In genomic region chr2:15860760-15861159, GRCh38 we compare ENCODE assay signal across 20 cellular contexts.
DNase-seq lines count a peak whose midpoint lies in the region; ATAC-seq and TF ChIP-seq lines count a peak whose summit lies in the region.
"Had no signal": no experiment of that assay in that cellular context is flagged by ENCODE, and none has a peak within 500 bp of the region (broad histone marks: within the 10 kb centered on the region; RNA-seq: fewer than 3 reads in every experiment).

No MANE protein-coding gene starts in this region.

- no peaks in the 10 kb centered on the region for H3K36me3 Mint-ChIP-seq in WTC11

- H3K79me2 ChIP-seq in HCT116 (ENCODE audit: insufficient read depth, low read length) (no peaks in the 10 kb centered on the region), PC-9 (ENCODE audit: low read depth) (no peaks in the 10 kb centered on the region)

- H2AFZ ChIP-seq in HCT116 (ENCODE audit: low read depth, low read length, poor library complexity, severe bottlenecking) (no peak overlapping the region), PC-9 (no peak overlapping the region)

- peak; percentile 27; the same call in 1 of the 2 replicates for TF ChIP-seq RAD21 in HCT116 (IDR thresholded peaks at IDR 0.05; ENCODE audit: low read depth)

- H4K20me1 ChIP-seq in HCT116 (ENCODE audit: insufficient read depth) (no peaks in the 10 kb centered on the region), PC-9 (ENCODE audit: insufficient read depth) (no peaks in the 10 kb centered on the region)

- H3K9me3 Mint-ChIP-seq in WTC11: peaks cover 5% of the 10 kb centered on the region

- no peaks in the 10 kb centered on the region for H3K36me3 ChIP-seq in GM06990 (ENCODE audit: control insufficient read depth, insufficient read depth, low read length)
- H3K36me3 ChIP-seq in HCT116 (ENCODE audit: control insufficient read depth in 1 of 2, insufficient read depth in 2 of 2, low read length in 2 of 2): no peaks in the 10 kb centered on the region
- H3K36me3 ChIP-seq in right lobe of liver: no peaks in the 10 kb centered on the region
- no peaks in the 10 kb centered on the region for H3K36me3 ChIP-seq in PC-9 (ENCODE audit: low read depth)
- H3K36me3 ChIP-seq: HAP-1, MG63, Peyer's patch had no signal

- H3K4me3 ChIP-seq in GM06990 (replicated peaks; ENCODE audit: low read depth, low read length) (no peak overlapping the region), HCT116 (replicated peaks in 1 of 2; ENCODE audit: low read depth in 1 of 2, low read length in 2 of 2) (no peak overlapping the region), right lobe of liver (no peak overlapping the region), PC-9 (no peak overlapping the region)
- H3K4me3 ChIP-seq: HAP-1, MG63, Peyer's patch, SK-N-MC had no signal

- H3K27me3 ChIP-seq in GM06990 (replicated peaks; ENCODE audit: control insufficient read depth, insufficient read depth, low read length) (no peaks in the 10 kb centered on the region), HCT116 (ENCODE audit: insufficient read depth, low read length) (peaks cover 8% of the 10 kb centered on the region), right lobe of liver (no peaks in the 10 kb centered on the region), PC-9 (ENCODE audit: insufficient read depth, low read depth) (peaks cover 17% of the 10 kb centered on the region; the same call in 1 of the 2 replicates)
- H3K27me3 ChIP-seq: MG63, Peyer's patch had no signal

- H3K9me3 ChIP-seq in HCT116 (ENCODE audit: control insufficient read depth in 1 of 2, insufficient read depth in 1 of 2, low read depth in 1 of 2, low read length in 2 of 2) (no peaks in the 10 kb centered on the region), right lobe of liver (no peaks in the 10 kb centered on the region), PC-9 (ENCODE audit: insufficient read depth, low read depth) (no peaks in the 10 kb centered on the region)
- H3K9me3 ChIP-seq: HAP-1, MG63, Peyer's patch had no signal

- no peak for DNase-seq in GM06990 (ENCODE audit: extremely low read depth, insufficient read length)
- DNase-seq in HCT116 (ENCODE audit: low read depth, low spot score): no peak
- DNase-seq in WTC11 (ENCODE audit: low spot score): no peak
- DNase-seq in right lobe of liver: no peak
- no peak for DNase-seq in PC-9
- no peak for DNase-seq in middle frontal gyrus (ENCODE audit: extremely low spot score, low spot score)
- no peak for DNase-seq in activated naive CD4-positive, alpha-beta T cell treated with Interleukin-2 at 50 U/mL for 16 hours
- DNase-seq: CD4-positive, alpha-beta memory T cell; DMS79 treated with DMSO at 0.1 percent for 48 hours; KBM-7; MG63; NCI-H1092; NCI-H146; NCI-H510A treated with DMSO at 0.1 percent for 48 hours; NCI-H82; Peyer's patch had no signal

- no peaks in the 10 kb centered on the region for H3F3A ChIP-seq in PC-9 (ENCODE audit: insufficient read depth, low read depth)

- BruUV-seq in HCT116 (replicated peaks; lab: Mats Ljungman, UMichigan) (no TSS peak), PC-9 (replicated peaks; lab: Mats Ljungman, UMichigan) (no TSS peak)

- no peak overlapping the region for H3K9ac ChIP-seq in HCT116 (ENCODE audit: low read length)

- TF ChIP-seq CTCF in GM06990 (IDR thresholded peaks at IDR 0.05; ENCODE audit: insufficient read depth, low read length, poor library complexity, severe bottlenecking) (peak; percentile 5), HCT116 (IDR thresholded peaks at IDR 0.05 in 2 of 3, conservative IDR thresholded peaks at IDR 0.05 in 1 of 3; ENCODE audit: borderline replicate concordance in 1 of 3, insufficient read depth in 1 of 3, low read depth in 2 of 3, low read length in 2 of 3) (peak in 2 of 3 experiments; percentile 17 to 39; a peak in 1 of 6 replicates), WTC11 (IDR thresholded peaks at IDR 0.05) (0 out of 2 replicates have a peak, but pooled peaks have one; percentile 32), right lobe of liver (IDR thresholded peaks at IDR 0.05) (peak; percentile 19 to 40 (median 29)), PC-9 (conservative IDR thresholded peaks at IDR 0.05) (no peak)

- ATAC-seq in HCT116 (no peak), WTC11 (peak; percentile 65), right lobe of liver (peak; percentile 56 to 82 (median 68))
- ATAC-seq: Right ventricle myocardium inferior had no signal

- no peak overlapping the region for H3K27ac Mint-ChIP-seq in WTC11
- H3K27ac Mint-ChIP-seq: B cell; CD4-positive, alpha-beta memory T cell had no signal

- H3K4me2 ChIP-seq in HCT116 (ENCODE audit: low read length) (no peak overlapping the region), PC-9 (no peak overlapping the region)

- H3K27me3 Mint-ChIP-seq in WTC11 (ENCODE audit: low read depth): no peaks in the 10 kb centered on the region; the same call in 1 of the 2 replicates

- H3K27ac ChIP-seq in HCT116 (ENCODE audit: low read depth, low read length) (no peak overlapping the region), right lobe of liver (peak overlapping the region in 1 of 3 donors; percentile 8), PC-9 (no peak overlapping the region)
- H3K27ac ChIP-seq: Peyer's patch, SK-N-MC had no signal

- H3K4me3 Mint-ChIP-seq in WTC11: no peak overlapping the region
- H3K4me3 Mint-ChIP-seq: B cell; CD4-positive, alpha-beta memory T cell had no signal

- POLR2A ChIA-PET in HCT116 (lab: Charles Lee) (no interaction called here), WTC11 (lab: Charles Lee) (no interaction called here), PC-9 (lab: Charles Lee; ENCODE audit: unreplicated experiment) (no interaction called here)

- H3K9me2 ChIP-seq in HCT116 (ENCODE audit: insufficient read depth) (no peaks in the 10 kb centered on the region), PC-9 (ENCODE audit: insufficient read depth) (no peaks in the 10 kb centered on the region)

- 20% methylated on average over 1 of the region's 1 CpG for WGBS in right lobe of liver (ENCODE audit: insufficient coverage, low coverage, low lambda C conversion rate, missing lambda C conversion rate)

- H3K4me1 ChIP-seq in HCT116 (ENCODE audit: control insufficient read depth in 1 of 2, insufficient read depth in 2 of 2, low read length in 2 of 2): no peaks in the 10 kb centered on the region
- peaks cover 0 to 21% (median 3%) of the 10 kb centered on the region in 4 donors for H3K4me1 ChIP-seq in right lobe of liver
- H3K4me1 ChIP-seq in PC-9 (replicated peaks; ENCODE audit: insufficient read depth): no peaks in the 10 kb centered on the region
- H3K4me1 ChIP-seq: HAP-1, Peyer's patch had no signal

- TF ChIP-seq POLR2A in HCT116 (IDR thresholded peaks at IDR 0.05; ENCODE audit: borderline replicate concordance, extremely low read depth, insufficient read depth, insufficient read length): no peak
- TF ChIP-seq POLR2A in right lobe of liver (IDR thresholded peaks at IDR 0.05): no peak

- CTCF ChIA-PET in HCT116 (lab: Charles Lee): interaction anchor here (1.0 kb wide), 1 partner anchor 421 kb away, joined by 3 read pairs; no protein-coding TSS in a partner anchor
- CTCF ChIA-PET in WTC11 (lab: Charles Lee): interaction anchor here (1.1 to 1.4 kb wide), 3 partner anchors 10 to 113 kb away, joined by 4 to 5 read pairs (median 5); no protein-coding TSS in a partner anchor
- CTCF ChIA-PET in PC-9 (lab: Charles Lee): no interaction called here

- RAD21 ChIA-PET in HCT116 (lab: Charles Lee; ENCODE audit: low non-redundant PET in 1 of 2, low total read pairs in 2 of 2, uncharacterized antibody in 2 of 2, unreplicated experiment in 2 of 2): no interaction called here

- intact Hi-C loops in HCT116 (cut with micrococcal nuclease) (no loop called here), right lobe of liver (cut with DNase I) (no loop called here), PC-9 (cut with micrococcal nuclease; ENCODE audit: unreplicated experiment) (no loop called here)

- H3K4me1 Mint-ChIP-seq in WTC11: peaks cover 6% of the 10 kb centered on the region
- H3K4me1 Mint-ChIP-seq: B cell; CD4-positive, alpha-beta memory T cell had no signal

TF ChIP-seq in HCT116, 20 proteins besides CTCF, POLR2A, EP300 and RAD21 (continues in another document):
- TF ChIP-seq JUND (IDR thresholded peaks at IDR 0.05): no peak
- TF ChIP-seq CBX3 (IDR thresholded peaks at IDR 0.05; ENCODE audit: low read depth): no peak
- no peak for TF ChIP-seq POLR2AphosphoS5 (IDR thresholded peaks at IDR 0.05; ENCODE audit: low read depth, low read length)
- TF ChIP-seq ZFX (IDR thresholded peaks at IDR 0.05): no peak
- no peak for TF ChIP-seq ELF1 (IDR thresholded peaks at IDR 0.05; ENCODE audit: borderline replicate concordance, low read depth)
- no peak for TF ChIP-seq EZH2phosphoT487 (IDR thresholded peaks at IDR 0.05; ENCODE audit: borderline replicate concordance)
- no peak for TF ChIP-seq SIN3A (IDR thresholded peaks at IDR 0.05; ENCODE audit: low read depth)

TF ChIP-seq in WTC11, 78 proteins besides CTCF, POLR2A, EP300 and RAD21 (continues in another document):
- no peak for TF ChIP-seq SMAD3 (CRISPR knock-in tag; IDR thresholded peaks at IDR 0.05; ENCODE audit: borderline replicate concordance)
- no peak for TF ChIP-seq MLX (CRISPR knock-in tag; IDR thresholded peaks at IDR 0.05)
- no peak for TF ChIP-seq OVOL2 (CRISPR knock-in tag; IDR thresholded peaks at IDR 0.05; ENCODE audit: borderline replicate concordance)
